Comparison of ENCODE assay signal across 8 cellular contexts in the genomic region with DNA sequence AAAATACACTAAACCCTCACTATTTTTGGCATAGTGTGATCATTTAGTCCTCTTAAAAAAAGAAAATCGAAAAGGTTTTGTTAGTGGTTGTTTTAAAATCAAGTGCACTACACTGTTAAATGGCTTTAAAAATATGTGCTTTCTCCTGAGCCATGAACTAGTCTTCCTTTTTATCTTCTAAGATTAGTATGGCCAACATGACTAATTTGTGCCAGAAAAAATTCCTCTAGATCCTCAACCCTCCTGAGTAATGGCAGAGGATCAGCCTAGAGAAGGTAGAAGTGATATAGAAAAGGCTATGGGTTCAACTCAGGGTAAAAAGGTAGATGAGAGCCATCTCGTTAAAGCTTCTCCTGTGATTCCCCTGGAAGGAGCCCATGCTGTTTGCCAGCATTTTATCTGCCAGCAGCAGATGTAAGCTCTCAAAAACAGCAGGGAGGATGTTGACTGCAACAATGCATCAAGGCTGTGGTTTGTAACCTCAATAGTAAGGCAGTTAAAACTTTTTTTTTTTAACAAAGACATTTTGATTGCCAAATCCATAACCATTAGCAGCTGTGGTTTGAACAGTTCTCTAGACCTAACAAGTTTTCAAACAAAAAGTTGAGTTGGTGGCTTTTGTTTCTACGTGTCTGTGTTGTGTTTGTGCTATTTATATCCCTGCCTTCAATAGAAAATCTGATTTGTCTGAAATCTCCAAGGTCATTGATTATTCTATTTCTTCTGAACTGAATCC. TPM values are rescaled to one million over a fixed set of nuclear protein-coding genes. Genes with fewer than 3 reads are reported as not detected.
DNase-seq lines count a peak whose midpoint lies in the region; TF ChIP-seq lines count a peak whose summit lies in the region.

No MANE protein-coding gene starts in this region.

- H3K79me2 ChIP-seq in OCI-LY7 (ENCODE audit: insufficient read depth, low read depth, low read length): no peaks in the 10 kb centered on the region

- POLR2A ChIA-PET in BJ (lab: Charles Lee) (interaction anchor here (0.5 to 0.6 kb wide), 2 partner anchors 214 to 1087 kb away, joined by 9 to 20 read pairs; no protein-coding TSS in a partner anchor), HEK293 (lab: Yijun Ruan, JAX) (no interaction called here), OCI-LY7 (lab: Charles Lee) (interaction anchor here (0.6 to 0.8 kb wide), 2 partner anchors 104 to 243 kb away, joined by 3 to 7 read pairs; no protein-coding TSS in a partner anchor), RWPE1 (lab: Yijun Ruan, JAX; ENCODE audit: low non-redundant PET) (interaction anchor here (0.6 kb wide), 1 partner anchor 269 kb away, joined by 3 read pairs; no protein-coding TSS in a partner anchor)

- H4K20me1 ChIP-seq in OCI-LY7 (ENCODE audit: insufficient read depth, low read length): no peaks in the 10 kb centered on the region

- H3K4me3 ChIP-seq in BJ (ENCODE audit: low read depth, low read length): no peak overlapping the region
- H3K4me3 ChIP-seq in HEK293 (ENCODE audit: low read depth, low read length): no peak overlapping the region
- no peak overlapping the region for H3K4me3 ChIP-seq in OCI-LY7 (ENCODE audit: low read depth, low read length, poor library complexity, severe bottlenecking)
- H3K4me3 ChIP-seq in adipocyte (ENCODE audit: low read length): no peak overlapping the region
- no peak overlapping the region for H3K4me3 ChIP-seq in iPS DF 6.9 (ENCODE audit: low read length)

- H3K9me3 ChIP-seq in HEK293 (ENCODE audit: control insufficient read depth, insufficient read depth, low read depth, low read length): no peaks in the 10 kb centered on the region
- H3K9me3 ChIP-seq in OCI-LY7 (ENCODE audit: low read length): no peaks in the 10 kb centered on the region
- no peaks in the 10 kb centered on the region for H3K9me3 ChIP-seq in adipocyte (ENCODE audit: control insufficient read depth, low read length)
- H3K9me3 ChIP-seq in iPS DF 6.9 (ENCODE audit: control insufficient read depth, insufficient read depth, low read length): no peaks in the 10 kb centered on the region

- peaks cover 2% of the 10 kb centered on the region; the same call in 1 of the 2 replicates for H3K4me1 ChIP-seq in HEK293 (ENCODE audit: control insufficient read depth, insufficient read depth, low read length)
- no peaks in the 10 kb centered on the region for H3K4me1 ChIP-seq in OCI-LY7 (ENCODE audit: insufficient read depth, low read length, poor library complexity, severe bottlenecking)
- peaks cover 17% of the 10 kb centered on the region for H3K4me1 ChIP-seq in adipocyte (ENCODE audit: control insufficient read depth, insufficient read depth, low read length)
- peaks cover 2% of the 10 kb centered on the region; the same call in 1 of the 2 replicates for H3K4me1 ChIP-seq in iPS DF 6.9 (ENCODE audit: control insufficient read depth, insufficient read depth, low read length)

- intact Hi-C loops in OCI-LY7 (cut with micrococcal nuclease; ENCODE audit: unreplicated experiment): loop anchor here (5.0 kb wide), 1 partner anchor 222 kb away; no protein-coding TSS in a partner anchor

- H3K9ac ChIP-seq in adipocyte (ENCODE audit: low read length): no peak overlapping the region

- no peak overlapping the region for H2AFZ ChIP-seq in OCI-LY7 (ENCODE audit: low read length)

- H3K9me2 ChIP-seq in OCI-LY7 (ENCODE audit: insufficient read depth, low read length): no peaks in the 10 kb centered on the region

- TF ChIP-seq CTCF in BJ (IDR thresholded peaks at IDR 0.05; ENCODE audit: insufficient read depth, low read depth, low read length): no peak
- no peak for TF ChIP-seq CTCF in HEK293 (tag by site-specific recombination; IDR thresholded peaks at IDR 0.05)
- TF ChIP-seq CTCF in OCI-LY7 (conservative IDR thresholded peaks at IDR 0.05; ENCODE audit: low read length): no peak
- no peak for TF ChIP-seq CTCF in RWPE1 (conservative IDR thresholded peaks at IDR 0.05; ENCODE audit: low read depth)

- H3K36me3 ChIP-seq in BJ (ENCODE audit: control insufficient read depth, insufficient read depth, low read length) (peaks cover 1% of the 10 kb centered on the region), HEK293 (ENCODE audit: control insufficient read depth in 2 of 2, insufficient read depth in 1 of 2, low read length in 2 of 2) (peaks cover 3 to 4% of the 10 kb centered on the region in 2 experiments; a peak in 2 of 3 replicates), OCI-LY7 (ENCODE audit: insufficient read depth, low read length) (peaks cover 26% of the 10 kb centered on the region; the same call in 1 of the 2 replicates), adipocyte (ENCODE audit: control insufficient read depth, insufficient read depth, low read length, severe bottlenecking) (peaks cover 35% of the 10 kb centered on the region), iPS DF 6.9 (ENCODE audit: control insufficient read depth, insufficient read depth, low read length) (no peaks in the 10 kb centered on the region)

- DNase-seq in BJ (ENCODE audit: low read depth) (peak; percentile 77), OCI-LY7 (ENCODE audit: low spot score) (no peak), adipocyte (ENCODE audit: low read depth) (peak; percentile 95), iPS DF 6.9 (ENCODE audit: low read depth, low spot score) (peak; percentile 60), stromal cell of bone marrow (ENCODE audit: low read depth) (peak; percentile 72), NCI-H774 (lab: John Stamatoyannopoulos, UW) (no peak), RWPE1 (ENCODE audit: low spot score) (no peak)

- H3K27me3 ChIP-seq in BJ (ENCODE audit: control insufficient read depth, insufficient read depth, low read length): no peaks in the 10 kb centered on the region
- H3K27me3 ChIP-seq in adipocyte (replicated peaks; ENCODE audit: control insufficient read depth, insufficient read depth, low read length): no peaks in the 10 kb centered on the region
- no peaks in the 10 kb centered on the region for H3K27me3 ChIP-seq in iPS DF 6.9 (ENCODE audit: control insufficient read depth, insufficient read depth, low read length)

- CTCF ChIA-PET in BJ (lab: Yijun Ruan, JAX) (interaction anchor here (0.7 to 1.0 kb wide), 5 partner anchors 11 to 276 kb away, joined by 3 to 5 read pairs (median 3); no protein-coding TSS in a partner anchor), HEK293 (lab: Yijun Ruan, JAX) (interaction anchor here (0.6 to 1.2 kb wide), 2 partner anchors 85 to 251 kb away, joined by 4 to 5 read pairs; no protein-coding TSS in a partner anchor), OCI-LY7 (lab: Charles Lee; ENCODE audit: unreplicated experiment) (no interaction called here), RWPE1 (lab: Yijun Ruan, JAX) (no interaction called here)

- no peak overlapping the region for H3K4me2 ChIP-seq in OCI-LY7 (ENCODE audit: low read length)

- TSS peak; percentile 23 for BruUV-seq in OCI-LY7 (replicated peaks; lab: Mats Ljungman, UMichigan)

- no peak overlapping the region for H3K27ac ChIP-seq in HEK293 (ENCODE audit: extremely low read depth, low read depth, low read length)
- no peak overlapping the region for H3K27ac ChIP-seq in OCI-LY7 (ENCODE audit: low read depth, low read length, poor library complexity, severe bottlenecking)
- H3K27ac ChIP-seq in iPS DF 6.9 (ENCODE audit: low read length): no peak overlapping the region
- H3K27ac ChIP-seq in RWPE1: no peak overlapping the region

- no CpG with 5 or more reads among the region's 3 CpGs for WGBS in iPS DF 6.9 (ENCODE audit: insufficient coverage, insufficient read length)

TF ChIP-seq in HEK293, 187 proteins besides CTCF, POLR2A, EP300 and RAD21 (continues in another document):
- TF ChIP-seq ZNF488 (tag by site-specific recombination; IDR thresholded peaks at IDR 0.05) (peak; percentile 61), ZBTB8A (tag by site-specific recombination; IDR thresholded peaks at IDR 0.05) (peak; percentile 51), ZSCAN16 (tag by site-specific recombination; IDR thresholded peaks at IDR 0.05) (no peak), OSR2 (tag by site-specific recombination; IDR thresholded peaks at IDR 0.05) (peak; percentile 89), IKZF3 (tag by site-specific recombination; IDR thresholded peaks at IDR 0.05) (peak; percentile 97), FEZF1 (tag by site-specific recombination; IDR thresholded peaks at IDR 0.05) (peak; percentile 91), ZNF610 (tag by site-specific recombination; IDR thresholded peaks at IDR 0.05; ENCODE audit: borderline replicate concordance) (0 out of 2 replicates have a peak, but pooled peaks have one; percentile 20), ZNF692 (tag by site-specific recombination; IDR thresholded peaks at IDR 0.05) (no peak), BCL11B (tag by site-specific recombination; IDR thresholded peaks at IDR 0.05; ENCODE audit: low read depth) (peak; percentile 64; the same call in 1 of the 2 replicates), ZIC2 (tag by site-specific recombination; IDR thresholded peaks at IDR 0.05) (peak; percentile 91)

RNA-seq across cellular contexts. Expression of gene ZNF609, which starts 30.2 kb away (rescaled TPM):
- 12.1 and 12.5 TPM in 2 replicates for polyA plus RNA-seq in BJ (2011; rRNA removed)
- 14.8 and 40.8 TPM in 2 replicates for polyA minus RNA-seq in BJ (2011; rRNA and poly(A)+ RNA removed)
- total RNA-seq in OCI-LY7 (2014; rRNA removed; shearing (Covaris generic)): 17.2 and 18.5 TPM in 2 replicates
- total RNA-seq in OCI-LY7 (2022): 35.1 and 35.4 TPM in 2 replicates

RNA-seq across cellular contexts. Expression of gene TRIP4, which starts 42.5 kb away (rescaled TPM):
- polyA plus RNA-seq in BJ (2011; rRNA removed): 14.3 and 21.0 TPM in 2 replicates
- 12.5 and 16.5 TPM in 2 replicates for polyA minus RNA-seq in BJ (2011; rRNA and poly(A)+ RNA removed)
- 9.3 TPM in 2 replicates for total RNA-seq in OCI-LY7 (2014; rRNA removed; shearing (Covaris generic))
- total RNA-seq in OCI-LY7 (2022): 20.5 and 21.0 TPM in 2 replicates

RNA-seq across cellular contexts. Expression of gene PCLAF, which starts 48.9 kb away (rescaled TPM):
- polyA plus RNA-seq in BJ (2011; rRNA removed): 127 and 143 TPM in 2 replicates
- polyA minus RNA-seq in BJ (2011; rRNA and poly(A)+ RNA removed): 5.0 and 5.3 TPM in 2 replicates
- 49.3 TPM in 2 replicates for total RNA-seq in OCI-LY7 (2014; rRNA removed; shearing (Covaris generic))
- 99.5 and 100 TPM in 2 replicates for total RNA-seq in OCI-LY7 (2022)

Comparison
In these comparisons a context has a peak if more than half of its experiments do, and no peak if none do; other contexts are left out.
1. DNase-seq: peak in BJ (single experiment), adipocyte (single experiment), iPS DF 6.9 (single experiment) and stromal cell of bone marrow (single experiment); none in OCI-LY7 (single experiment), NCI-H774 (single experiment) and RWPE1 (single experiment).
2. CTCF ChIA-PET loops: an anchor here in BJ (0.7 to 1.0 kb wide) and HEK293 (0.6 to 1.2 kb wide); none called in OCI-LY7 and RWPE1.